ENCODE assay signal across 27 cellular contexts in the genomic region with DNA sequence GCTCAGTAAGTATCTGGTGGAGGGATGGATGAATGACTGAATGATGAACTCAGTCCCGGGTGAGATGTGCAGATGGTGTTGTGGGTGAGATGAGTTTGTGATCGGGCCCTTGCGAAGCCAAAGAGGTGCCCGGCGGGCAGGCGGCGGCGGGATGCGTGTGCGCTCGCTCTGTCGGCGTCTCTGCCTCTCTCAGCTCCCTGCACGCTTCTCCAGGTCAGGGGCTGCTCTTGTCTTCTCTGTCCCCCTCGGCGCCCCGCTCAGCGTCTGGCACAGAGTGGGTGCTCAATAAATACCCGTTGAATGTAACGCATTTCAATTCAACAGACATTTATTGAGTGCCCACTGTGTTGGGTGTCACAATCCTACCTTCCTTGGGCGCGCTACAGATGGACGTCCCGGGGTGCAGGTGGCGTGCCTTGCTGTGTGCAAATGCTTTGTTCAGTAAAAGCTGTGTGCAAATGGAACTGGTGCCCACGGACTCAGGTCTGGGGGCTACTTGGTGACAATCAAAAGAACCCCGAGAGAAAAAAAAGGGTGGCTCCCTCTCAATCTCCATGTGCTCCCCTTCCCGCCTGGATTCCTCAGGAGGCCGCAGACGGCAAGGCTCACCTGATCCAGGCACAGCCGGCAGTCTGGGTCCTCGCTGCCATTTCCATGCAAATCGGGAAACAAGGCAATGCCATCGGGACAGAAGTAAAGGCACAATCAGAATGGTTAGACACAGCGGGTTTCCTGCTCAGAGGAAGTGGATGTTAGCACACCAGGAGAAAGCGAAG.
A peak's percentile ranks its signal among the peaks of the same experiment; 100 is the strongest.
DNase-seq lines count a peak whose midpoint lies in the region; ATAC-seq, FAIRE-seq and TF ChIP-seq lines count a peak whose summit lies in the region.
"Had no signal": no experiment of that assay in that cellular context is flagged by ENCODE, and none has a peak within 500 bp of the region (broad histone marks: within the 10 kb centered on the region; RNA-seq: fewer than 3 reads in every experiment).

No MANE protein-coding gene starts in this region.

- no peak overlapping the region for H4K5ac ChIP-seq in H9 (ENCODE audit: insufficient read length, low read depth, low read length)
- H4K5ac ChIP-seq in H1 (ENCODE audit: insufficient read length, low read depth, low read length) = no peak overlapping the region

- no peak overlapping the region for H3K56ac ChIP-seq in H9 (ENCODE audit: insufficient read length, low read depth, low read length)
- no peak overlapping the region for H3K56ac ChIP-seq in H1 (replicated peaks; ENCODE audit: insufficient read length, low read depth, low read length)

- TF ChIP-seq CTCF in heart right ventricle (IDR thresholded peaks at IDR 0.05) (no peak), H9 (conservative IDR thresholded peaks at IDR 0.05) (no peak), H1 (IDR thresholded peaks at IDR 0.05; ENCODE audit: control extremely low read depth in 1 of 3, insufficient read depth in 1 of 3, low read depth in 1 of 3, low read length in 3 of 3) (no peak)

- H2BK15ac ChIP-seq in H9 (ENCODE audit: low read depth, low read length) (no peak overlapping the region), H1 (ENCODE audit: low read length) (no peak overlapping the region)

- H3K79me2 ChIP-seq in H9 (ENCODE audit: insufficient read depth, low read length) (no peaks in the 10 kb centered on the region), H1 (ENCODE audit: control insufficient read depth in 1 of 2, insufficient read depth in 2 of 2, low read length in 2 of 2) (no peaks in the 10 kb centered on the region)

- no peak overlapping the region; a peak in 1 of 5 replicates for H3K4me3 Mint-ChIP-seq in H9
- no peak overlapping the region for H3K4me3 Mint-ChIP-seq in activated CD8-positive, alpha-beta memory T cell treated with anti-CD3 and anti-CD28 coated beads, Interleukin-2, amount 10 ng/mL, durations not matched to agents 7 days and 5 days
- H3K4me3 Mint-ChIP-seq in activated CD4-positive, alpha-beta T cell treated with anti-CD3 and anti-CD28 coated beads, Interleukin-2, amount 10 ng/mL, durations not matched to agents 24 days and 14 days = no peak overlapping the region
- H3K4me3 Mint-ChIP-seq: CD14-positive monocyte; CD4-positive, alpha-beta T cell; CD8-positive, alpha-beta memory T cell; GM23338 had no signal

- no peaks in the 10 kb centered on the region for H3K79me1 ChIP-seq in H9 (ENCODE audit: insufficient read depth, low read depth, low read length, poor library complexity, severe bottlenecking)
- no peaks in the 10 kb centered on the region for H3K79me1 ChIP-seq in H1 (ENCODE audit: low read depth, low read length)

- no peak overlapping the region for H3T11ph ChIP-seq in H9 (ENCODE audit: low read length)

- no peak overlapping the region for H4K8ac ChIP-seq in H9 (replicated peaks; ENCODE audit: insufficient read length, low read depth, low read length)
- peak overlapping the region; percentile 23; the same call in 1 of the 2 replicates for H4K8ac ChIP-seq in H1 (ENCODE audit: extremely low read depth, insufficient read depth, low read length)

- H3K4me1 ChIP-seq in heart right ventricle = peaks cover 0 to under 1% (median 0%) of the 10 kb centered on the region in 9 donors
- no peaks in the 10 kb centered on the region for H3K4me1 ChIP-seq in H9 (ENCODE audit: insufficient read depth, low read length)
- H3K4me1 ChIP-seq in H1 (replicated peaks in 1 of 4; ENCODE audit: control insufficient read depth in 3 of 4, insufficient read depth in 4 of 4, low read length in 3 of 4) = peaks cover 0 to 4% (median 2%) of the 10 kb centered on the region in 4 experiments; a peak in 3 of 7 replicates
- H3K4me1 ChIP-seq: A549 had no signal

- peaks cover 0 to 16% (median 0%) of the 10 kb centered on the region in 9 donors for H3K36me3 ChIP-seq in heart right ventricle
- no peaks in the 10 kb centered on the region for H3K36me3 ChIP-seq in H1 (ENCODE audit: control insufficient read depth in 2 of 4, insufficient read depth in 4 of 4, low read length in 3 of 4)
- H3K36me3 ChIP-seq: BE2C; BLaER1 treated with 17β-estradiol and CSF1 and Interleukin-3, amounts not matched to agents 10 nM and 100 nM had no signal

- H2AFZ ChIP-seq in H9 (ENCODE audit: low read length) = no peak overlapping the region
- H2AFZ ChIP-seq in H1 (ENCODE audit: low read length) = no peak overlapping the region
- H2AFZ ChIP-seq: GM23338 had no signal

- H3K18ac ChIP-seq in H9 (ENCODE audit: insufficient read length, low read depth, low read length) (no peak overlapping the region), H1 (ENCODE audit: extremely low read depth, low read length) (no peak overlapping the region)

- no peak for FAIRE-seq in H1 (lab: Jason Lieb, UNC)
- FAIRE-seq: A549, D721Med, GM12878, GM19239, H54 had no signal

- H3K4me2 ChIP-seq in H9 (ENCODE audit: insufficient read depth, insufficient read length, low read length) (no peak overlapping the region), H1 (ENCODE audit: insufficient read depth in 1 of 2, low read depth in 2 of 2, low read length in 2 of 2) (no peak overlapping the region)
- H3K4me2 ChIP-seq: A549, GM23338 had no signal

- no peaks in the 10 kb centered on the region; a peak in 1 of 5 replicates for H3K9me3 Mint-ChIP-seq in H9
- no peaks in the 10 kb centered on the region for H3K9me3 Mint-ChIP-seq in activated CD8-positive, alpha-beta memory T cell treated with anti-CD3 and anti-CD28 coated beads, Interleukin-2, amount 10 ng/mL, durations not matched to agents 7 days and 5 days (ENCODE audit: low read depth)
- no peaks in the 10 kb centered on the region for H3K9me3 Mint-ChIP-seq in activated CD4-positive, alpha-beta T cell treated with anti-CD3 and anti-CD28 coated beads, Interleukin-2, amount 10 ng/mL, durations not matched to agents 24 days and 14 days
- H3K9me3 Mint-ChIP-seq: CD14-positive monocyte; CD4-positive, alpha-beta T cell; GM23338 had no signal

- H2BK120ac ChIP-seq in H9 (ENCODE audit: low read depth, low read length, poor library complexity, severe bottlenecking) (no peak overlapping the region), H1 (replicated peaks; ENCODE audit: low read depth, low read length) (no peak overlapping the region)

- H3K9me3 ChIP-seq in heart right ventricle (no peaks in the 10 kb centered on the region), H9 (ENCODE audit: control insufficient read depth, low read depth, low read length) (no peaks in the 10 kb centered on the region), H1 (ENCODE audit: insufficient read depth in 2 of 2, low read depth in 1 of 2, low read length in 1 of 2) (no peaks in the 10 kb centered on the region)
- H3K9me3 ChIP-seq: A549; BE2C; BLaER1 treated with 17β-estradiol and CSF1 and Interleukin-3, amounts not matched to agents 10 nM and 100 nM had no signal

- DNase-seq in Right ventricle myocardium superior = peak; percentile 32
- no peak for DNase-seq in heart right ventricle
- no peak for DNase-seq in H9
- peak; percentile 16 for DNase-seq in NCI-H526 treated with DMSO at 0.1 percent for 48 hours (lab: John Stamatoyannopoulos, UW)
- no peak for DNase-seq in H1 (ENCODE audit: low read depth in 1 of 2, low spot score in 2 of 2)
- DNase-seq in ecto neural progenitor cell (ENCODE audit: low spot score) = no peak
- DNase-seq in activated CD8-positive, alpha-beta memory T cell treated with anti-CD3 and anti-CD28 coated beads, Interleukin-2, amount 10 ng/mL, durations not matched to agents 7 days and 5 days = no peak
- no peak for DNase-seq in activated CD4-positive, alpha-beta T cell treated with anti-CD3 and anti-CD28 coated beads, Interleukin-2, amount 10 ng/mL, durations not matched to agents 24 days and 14 days
- DNase-seq: 8988T; ACHN; AML-193; CD4-positive, alpha-beta T cell; CD8-positive, alpha-beta memory T cell; DMS 273 treated with DMSO at 0.1 percent for 48 hours; DMS79; EL; GDM1; HCEC 1CT had no signal

- TF ChIP-seq POLR2A in H1 (IDR thresholded peaks at IDR 0.05; ENCODE audit: control extremely low read depth in 1 of 2, low read depth in 2 of 2, low read length in 2 of 2) = no peak

- no peak overlapping the region for H3K23ac ChIP-seq in H9 (ENCODE audit: insufficient read length, low read depth, low read length)
- H3K23ac ChIP-seq in H1 (ENCODE audit: insufficient read length) = no peak overlapping the region

- H3K14ac ChIP-seq in H9 (ENCODE audit: insufficient read depth, low read length) = no peak overlapping the region
- no peak overlapping the region for H3K14ac ChIP-seq in H1 (ENCODE audit: insufficient read length)

- H2AK5ac ChIP-seq in H9 (ENCODE audit: insufficient read length, low read length) = no peak overlapping the region
- H2AK5ac ChIP-seq in H1 (ENCODE audit: low read depth, low read length) = no peak overlapping the region

- H3K4ac ChIP-seq in H9 (ENCODE audit: low read depth, low read length) (no peak overlapping the region), H1 (replicated peaks; ENCODE audit: insufficient read length, low read depth, low read length) (no peak overlapping the region)

- POLR2A ChIA-PET in H1 (lab: Charles Lee; ENCODE audit: partially characterized antibody) = no interaction called here

- no peak overlapping the region for H3K4me3 ChIP-seq in heart right ventricle
- no peak overlapping the region for H3K4me3 ChIP-seq in H1 (ENCODE audit: extremely low read depth in 1 of 4, insufficient read depth in 2 of 4, low read depth in 3 of 4, low read length in 4 of 4)
- H3K4me3 ChIP-seq: A549; BLaER1 treated with 17β-estradiol and CSF1 and Interleukin-3, amounts not matched to agents 10 nM and 100 nM; GM12878; GM23338 had no signal

- no peak overlapping the region for H4K91ac ChIP-seq in H9 (ENCODE audit: insufficient read length, low read depth, low read length)
- H4K91ac ChIP-seq in H1 (replicated peaks; ENCODE audit: insufficient read length, low read length) = peak overlapping the region; percentile 50

- CTCF ChIA-PET in H1 (lab: Charles Lee; ENCODE audit: partially characterized antibody) = interaction anchor here (0.6 kb wide), 1 partner anchor 23 kb away, joined by 3 read pairs; no protein-coding TSS in a partner anchor
- CTCF ChIA-PET in activated CD8-positive, alpha-beta memory T cell treated with anti-CD3 and anti-CD28 coated beads, Interleukin-2, amount 10 ng/mL, durations not matched to agents 7 days and 5 days (lab: Charles Lee) = no interaction called here

- no peak for TF ChIP-seq RAD21 in H1 (IDR thresholded peaks at IDR 0.05 in 1 of 2, conservative IDR thresholded peaks at IDR 0.05 in 1 of 2; ENCODE audit: low read depth in 2 of 2, low read length in 2 of 2)

- H2BK12ac ChIP-seq in H9 (ENCODE audit: insufficient read length, low read depth, low read length) = no peak overlapping the region
- H2BK12ac ChIP-seq in H1 (ENCODE audit: low read depth, low read length) = no peak overlapping the region

- no peak overlapping the region for H3K9ac ChIP-seq in H9 (ENCODE audit: extremely low read depth, insufficient read length, low read length)
- no peak overlapping the region for H3K9ac ChIP-seq in H1 (replicated peaks in 1 of 4; ENCODE audit: extremely low read depth in 1 of 4, low read depth in 3 of 4, low read length in 3 of 4)
- H3K9ac ChIP-seq: BLaER1 treated with 17β-estradiol and CSF1 and Interleukin-3, amounts not matched to agents 10 nM and 100 nM had no signal

- no peaks in the 10 kb centered on the region for H3K27me3 ChIP-seq in heart right ventricle
- no peaks in the 10 kb centered on the region for H3K27me3 ChIP-seq in H9 (ENCODE audit: insufficient read depth, low read length)
- no peaks in the 10 kb centered on the region for H3K27me3 ChIP-seq in H1 (replicated peaks in 1 of 4; ENCODE audit: control insufficient read depth in 3 of 4, extremely low read depth in 1 of 4, insufficient read depth in 3 of 4, low read length in 3 of 4)
- H3K27me3 ChIP-seq: BE2C; BLaER1 treated with 17β-estradiol and CSF1 and Interleukin-3, amounts not matched to agents 10 nM and 100 nM had no signal

- WGBS in heart right ventricle, 2 donors = 92 to 93% methylated on average over 36 of the region's 36 CpGs
- no CpG with 5 or more reads among the region's 36 CpGs for WGBS in H9 (ENCODE audit: extremely low coverage, insufficient read length, low lambda C conversion rate)
- WGBS in H1 (ENCODE audit: extremely low coverage in 1 of 2, insufficient coverage in 1 of 2, insufficient read length in 1 of 2, insufficient replicate concordance in 2 of 2, low coverage in 1 of 2, low lambda C conversion rate in 2 of 2, missing lambda C conversion rate in 1 of 2), 2 experiments = 90% methylated on average over 36 of the region's 36 CpGs; no CpG with 5 or more reads in 1 of the 2 experiments

- H3K4me1 Mint-ChIP-seq in H9 = peaks cover 10 to 16% of the 10 kb centered on the region in 2 experiments
- H3K4me1 Mint-ChIP-seq in activated CD8-positive, alpha-beta memory T cell treated with anti-CD3 and anti-CD28 coated beads, Interleukin-2, amount 10 ng/mL, durations not matched to agents 7 days and 5 days = no peaks in the 10 kb centered on the region
- no peaks in the 10 kb centered on the region for H3K4me1 Mint-ChIP-seq in activated CD4-positive, alpha-beta T cell treated with anti-CD3 and anti-CD28 coated beads, Interleukin-2, amount 10 ng/mL, durations not matched to agents 24 days and 14 days
- H3K4me1 Mint-ChIP-seq: CD14-positive monocyte; CD8-positive, alpha-beta memory T cell had no signal

- TF ChIP-seq EP300 in H1 (IDR thresholded peaks at IDR 0.05; ENCODE audit: borderline replicate concordance in 1 of 2, low read depth in 2 of 2, low read length in 2 of 2) = no peak

- H3K23me2 ChIP-seq in H9 (ENCODE audit: insufficient read length, low read depth, low read length, poor library complexity, severe bottlenecking) (no peaks in the 10 kb centered on the region), H1 (ENCODE audit: low read depth, low read length) (0 out of 2 replicates have a peak, but pooled peaks cover 2% of the 10 kb centered on the region)

- H3K27ac Mint-ChIP-seq in H9 = peak overlapping the region in 2 of 3 experiments; percentile 31 to 36; a peak in 2 of 7 replicates
- no peak overlapping the region for H3K27ac Mint-ChIP-seq in activated CD8-positive, alpha-beta memory T cell treated with anti-CD3 and anti-CD28 coated beads, Interleukin-2, amount 10 ng/mL, durations not matched to agents 7 days and 5 days
- H3K27ac Mint-ChIP-seq in activated CD4-positive, alpha-beta T cell treated with anti-CD3 and anti-CD28 coated beads, Interleukin-2, amount 10 ng/mL, durations not matched to agents 24 days and 14 days = no peak overlapping the region
- H3K27ac Mint-ChIP-seq: CD4-positive, alpha-beta T cell; CD8-positive, alpha-beta memory T cell; GM23338 had no signal

- H2BK5ac ChIP-seq in H9 (ENCODE audit: insufficient read length, low read length) (no peak overlapping the region), H1 (ENCODE audit: low read depth, low read length) (no peak overlapping the region)

- no peak overlapping the region for H2BK20ac ChIP-seq in H9 (ENCODE audit: low read depth, low read length, poor library complexity, severe bottlenecking)
- H2BK20ac ChIP-seq in H1 (ENCODE audit: low read length) = 0 out of 2 replicates have a peak overlapping the region, but pooled peaks have one; percentile 8

- H3K36me3 Mint-ChIP-seq in H9 (ENCODE audit: insufficient read depth in 1 of 3, low read depth in 3 of 3) = no peaks in the 10 kb centered on the region
- no peaks in the 10 kb centered on the region for H3K36me3 Mint-ChIP-seq in activated CD8-positive, alpha-beta memory T cell treated with anti-CD3 and anti-CD28 coated beads, Interleukin-2, amount 10 ng/mL, durations not matched to agents 7 days and 5 days
- H3K36me3 Mint-ChIP-seq in activated CD4-positive, alpha-beta T cell treated with anti-CD3 and anti-CD28 coated beads, Interleukin-2, amount 10 ng/mL, durations not matched to agents 24 days and 14 days (ENCODE audit: low read depth) = no peaks in the 10 kb centered on the region
- H3K36me3 Mint-ChIP-seq: CD14-positive monocyte had no signal

- H3K27me3 Mint-ChIP-seq in H9 (ENCODE audit: low read depth) = peaks cover 2% of the 10 kb centered on the region
- H3K27me3 Mint-ChIP-seq in activated CD8-positive, alpha-beta memory T cell treated with anti-CD3 and anti-CD28 coated beads, Interleukin-2, amount 10 ng/mL, durations not matched to agents 7 days and 5 days = peaks cover 6% of the 10 kb centered on the region
- no peaks in the 10 kb centered on the region for H3K27me3 Mint-ChIP-seq in activated CD4-positive, alpha-beta T cell treated with anti-CD3 and anti-CD28 coated beads, Interleukin-2, amount 10 ng/mL, durations not matched to agents 24 days and 14 days
- H3K27me3 Mint-ChIP-seq: CD4-positive, alpha-beta T cell had no signal

- ATAC-seq in Right ventricle myocardium superior (ENCODE audit: poor library complexity) (no peak), heart right ventricle (no peak)
- no peak for ATAC-seq in activated CD8-positive, alpha-beta memory T cell treated with anti-CD3 and anti-CD28 coated beads, Interleukin-2, amount 10 ng/mL, durations not matched to agents 7 days and 5 days
- ATAC-seq: A549, GM12878, GM23338 had no signal

- H3K27ac ChIP-seq in heart right ventricle = no peak overlapping the region
- no peak overlapping the region for H3K27ac ChIP-seq in H9 (ENCODE audit: insufficient read length, low read depth, low read length)
- no peak overlapping the region for H3K27ac ChIP-seq in H1 (ENCODE audit: low read depth, low read length)
- H3K27ac ChIP-seq: A549; BLaER1 treated with 17β-estradiol and CSF1 and Interleukin-3, amounts not matched to agents 10 nM and 100 nM had no signal

- intact Hi-C loops in Right ventricle myocardium superior (cut with DNase I) = no loop called here
- intact Hi-C loops in heart right ventricle (cut with DNase I) = no loop called here
- intact Hi-C loops in activated CD4-positive, alpha-beta T cell treated with anti-CD3 and anti-CD28 coated beads, Interleukin-2, amount 10 ng/mL, durations not matched to agents 24 days and 14 days (cut with micrococcal nuclease) = no loop called here

- no peaks in the 10 kb centered on the region for H4K20me1 ChIP-seq in H9 (ENCODE audit: control insufficient read depth, insufficient read depth, insufficient read length)
- H4K20me1 ChIP-seq in H1 (replicated peaks in 1 of 2; ENCODE audit: control insufficient read depth in 1 of 2, insufficient read depth in 2 of 2, low read length in 2 of 2) = no peaks in the 10 kb centered on the region

Comparison
In these comparisons a context has a peak if more than half of its experiments do, and no peak if none do; other contexts are left out.
1. DNase-seq: peak in Right ventricle myocardium superior (single experiment) and NCI-H526 treated with DMSO at 0.1 percent for 48 hours (single experiment); none in heart right ventricle (0 of 2), H9 (single experiment), H1 (0 of 2), ecto neural progenitor cell (single experiment), activated CD8-positive, alpha-beta memory T cell treated with anti-CD3 and anti-CD28 coated beads, Interleukin-2, amount 10 ng/mL, durations not matched to agents 7 days and 5 days (single experiment) and activated CD4-positive, alpha-beta T cell treated with anti-CD3 and anti-CD28 coated beads, Interleukin-2, amount 10 ng/mL, durations not matched to agents 24 days and 14 days (single experiment).
2. H3K27ac Mint-ChIP-seq: peak in H9 (2 of 3); none in activated CD8-positive, alpha-beta memory T cell treated with anti-CD3 and anti-CD28 coated beads, Interleukin-2, amount 10 ng/mL, durations not matched to agents 7 days and 5 days (single experiment) and activated CD4-positive, alpha-beta T cell treated with anti-CD3 and anti-CD28 coated beads, Interleukin-2, amount 10 ng/mL, durations not matched to agents 24 days and 14 days (single experiment).